In genomic region chr12:45336762-45337596, GRCh38 we compare ENCODE assay signal across 13 cellular contexts.
A peak's percentile ranks its signal among the peaks of the same experiment; 100 is the strongest.
DNase-seq lines count a peak whose midpoint lies in the region; ATAC-seq and TF ChIP-seq lines count a peak whose summit lies in the region.
"Had no signal": no experiment of that assay in that cellular context is flagged by ENCODE, and none has a peak within 500 bp of the region (broad histone marks: within the 10 kb centered on the region; RNA-seq: fewer than 3 reads in every experiment).

No MANE protein-coding gene starts in this region.

- no peak for TF ChIP-seq CTCF in Panc1 (IDR thresholded peaks at IDR 0.05)
- no peak for TF ChIP-seq CTCF in epithelial cell of esophagus (IDR thresholded peaks at IDR 0.05; ENCODE audit: insufficient read depth, low read depth, low read length, missing control alignments)
- no peak for TF ChIP-seq CTCF in osteoblast (IDR thresholded peaks at IDR 0.05; ENCODE audit: extremely low read depth, low read depth, low read length)

- H3K4me1 ChIP-seq in Panc1 (ENCODE audit: control insufficient read depth, insufficient read depth, low read length) (no peaks in the 10 kb centered on the region; the same call in 1 of the 2 replicates), osteoblast (ENCODE audit: insufficient read depth, low read length) (peaks cover 9% of the 10 kb centered on the region)

- in situ Hi-C loops in Panc1 (cut with HindIII; ENCODE audit: low pct_unique_long_range_greater_than_20kb, low sequenced_read_pairs): no loop called here

- H3K9me3 ChIP-seq in Panc1 (ENCODE audit: control insufficient read depth, insufficient read depth, low read depth, low read length): no peaks in the 10 kb centered on the region
- H3K9me3 ChIP-seq in osteoblast (ENCODE audit: low read depth, low read length): no peaks in the 10 kb centered on the region

- H3K4me3 ChIP-seq in Panc1 (ENCODE audit: low read depth in 2 of 2, low read length in 2 of 2) (no peak overlapping the region), epithelial cell of esophagus (ENCODE audit: low read length) (no peak overlapping the region), osteoblast (ENCODE audit: insufficient read depth, low read length) (no peak overlapping the region)

- H2AFZ ChIP-seq in osteoblast (ENCODE audit: low read length): no peak overlapping the region

- no peaks in the 10 kb centered on the region for H3K27me3 ChIP-seq in Panc1 (ENCODE audit: control insufficient read depth, insufficient read depth, low read length)
- H3K27me3 ChIP-seq in osteoblast (ENCODE audit: insufficient read depth, low read length): no peaks in the 10 kb centered on the region

- DNase-seq in GM04503 (ENCODE audit: low read depth): peak; percentile 39
- no peak for DNase-seq in Panc1 (ENCODE audit: low read depth, low spot score)
- DNase-seq in epithelial cell of esophagus (ENCODE audit: low read depth): peak; percentile 86
- DNase-seq in osteoblast (ENCODE audit: insufficient read length, low spot score, missing footprints): no peak
- DNase-seq in activated naive CD4-positive, alpha-beta T cell treated with Interleukin-2 at 50 U/mL for 16 hours: no peak
- no peak for DNase-seq in NOMO-1 (lab: John Stamatoyannopoulos, UW; ENCODE audit: unreplicated experiment in 2 of 2)
- DNase-seq: activated effector memory CD4-positive, alpha-beta T cell treated with Interleukin-2 at 50 U/mL for 16 hours; DMS153; effector CD4-positive, alpha-beta T cell; NCI-H1436; posterior cingulate gyrus had no signal

- H3K4me2 ChIP-seq in osteoblast (ENCODE audit: insufficient read depth, low read length): peak overlapping the region; percentile 24

- peaks cover 13% of the 10 kb centered on the region for H3K36me3 ChIP-seq in Panc1 (ENCODE audit: control insufficient read depth, insufficient read depth, low read length)
- no peaks in the 10 kb centered on the region for H3K36me3 ChIP-seq in osteoblast (ENCODE audit: insufficient read depth, low read length)

- ATAC-seq in Panc1 (peak; percentile 74), HG03520 (IDR thresholded peaks at IDR 0.05; ENCODE audit: unreplicated experiment) (no peak), HG03139 (IDR thresholded peaks at IDR 0.05; ENCODE audit: unreplicated experiment) (no peak)

- CTCF ChIA-PET in Panc1 (lab: Charles Lee): interaction anchor here (0.6 kb wide), 1 partner anchor 19 kb away, joined by 3 read pairs; no protein-coding TSS in a partner anchor

- no peaks in the 10 kb centered on the region for H4K20me1 ChIP-seq in osteoblast (ENCODE audit: insufficient read depth, low read length)

- no TSS peak for BruUV-seq in Panc1 (replicated peaks; lab: Mats Ljungman, UMichigan)

- no peak overlapping the region for H3K27ac ChIP-seq in Panc1 (ENCODE audit: low read length)
- H3K27ac ChIP-seq in osteoblast (ENCODE audit: low read depth, low read length): peak overlapping the region; percentile 76

- no peaks in the 10 kb centered on the region for H3K79me2 ChIP-seq in osteoblast (ENCODE audit: insufficient read depth, low read length)

- intact Hi-C loops in Panc1 (cut with micrococcal nuclease; ENCODE audit: unreplicated experiment): no loop called here

- POLR2A ChIA-PET in Panc1 (lab: Charles Lee): interaction anchor here (0.6 kb wide), 3 partner anchors 36 to 932 kb away, joined by 3 read pairs; partner anchors contain the start of gene SLC38A1

Comparison
In these comparisons a context has a peak if more than half of its experiments do, and no peak if none do; other contexts are left out.
1. DNase-seq: peak in GM04503 (single experiment) and epithelial cell of esophagus (single experiment); none in Panc1 (single experiment), osteoblast (single experiment), activated naive CD4-positive, alpha-beta T cell treated with Interleukin-2 at 50 U/mL for 16 hours (single experiment) and NOMO-1 (0 of 2).